In genomic region chr4:3352918-3353594, GRCh38 we compare ENCODE assay signal across 18 cellular contexts.
"Had no signal": no experiment of that assay in that cellular context is flagged by ENCODE, and none has a peak within 500 bp of the region (broad histone marks: within the 10 kb centered on the region; RNA-seq: fewer than 3 reads in every experiment).

No MANE protein-coding gene starts in this region.

- H3K4me3 ChIP-seq: neural progenitor cell, ovary, thyroid gland had no signal

- H3K4me2 ChIP-seq: neural progenitor cell had no signal

- DNase-seq: activated CD4-positive, alpha-beta T cell treated with anti-CD3 and anti-CD28 coated beads, Interleukin-2, amount 50 U/mL, for 4 hours; activated gamma-delta T cell treated with Interleukin-2 at 50 U/mL for 16 hours; activated naive CD8-positive, alpha-beta T cell treated with anti-CD3 and anti-CD28 coated beads for 36 hours; activated T-cell treated with anti-CD3 and anti-CD28 coated beads, Interleukin-2, amount 50 U/mL, for 72 hours; brain microvascular endothelial cell; effector CD8-positive, alpha-beta T cell; stimulated activated CD4-positive, alpha-beta T cell treated with anti-CD3 and anti-CD28 coated beads, Interleukin-12 subunit alpha, Interleukin-12 subunit beta, amount 100 ng/mL, for 4 hours; stimulated activated CD4-positive, alpha-beta T cell treated with anti-CD3 and anti-CD28 coated beads, Interleukin-2, amount 100 ng/mL, for 24 hours; T-cell; T-helper 9 cell; thyroid gland had no signal

- H3K27me3 ChIP-seq: brain microvascular endothelial cell, neural progenitor cell, ovary, thyroid gland had no signal

- H3K27ac Mint-ChIP-seq: activated naive CD8-positive, alpha-beta T cell treated with anti-CD3 and anti-CD28 coated beads for 36 hours; activated T-cell treated with anti-CD3 and anti-CD28 coated beads, Interleukin-2, amount 50 U/mL, for 72 hours; mesothelial cell of epicardium; neural progenitor cell; stimulated activated effector memory CD8-positive, alpha-beta T cell treated with anti-CD3 and anti-CD28 coated beads, Interleukin-12 subunit alpha, Interleukin-12 subunit beta, amount 100 ng/mL, for 72 hours; T-cell had no signal

- H3K9me3 Mint-ChIP-seq: stimulated activated effector memory CD8-positive, alpha-beta T cell treated with anti-CD3 and anti-CD28 coated beads, Interleukin-12 subunit alpha, Interleukin-12 subunit beta, amount 100 ng/mL, for 72 hours had no signal

- H2AFZ ChIP-seq: neural progenitor cell had no signal

- ATAC-seq: activated CD4-positive, CD25-positive, alpha-beta regulatory T cell treated with anti-CD3 and anti-CD28 coated beads, Interleukin-2, amount 50 U/mL, for 24 hours; activated T-cell treated with anti-CD3 and anti-CD28 coated beads, Interleukin-2, amount 50 U/mL, for 72 hours; stimulated activated effector memory CD8-positive, alpha-beta T cell treated with anti-CD3 and anti-CD28 coated beads, Interleukin-12 subunit alpha, Interleukin-12 subunit beta, amount 100 ng/mL, for 72 hours; T-cell had no signal

- H3K4me3 Mint-ChIP-seq: activated naive CD8-positive, alpha-beta T cell treated with anti-CD3 and anti-CD28 coated beads for 36 hours; activated T-cell treated with anti-CD3 and anti-CD28 coated beads, Interleukin-2, amount 50 U/mL, for 72 hours; mesothelial cell of epicardium; neural progenitor cell; stimulated activated effector memory CD8-positive, alpha-beta T cell treated with anti-CD3 and anti-CD28 coated beads, Interleukin-12 subunit alpha, Interleukin-12 subunit beta, amount 100 ng/mL, for 72 hours; T-cell had no signal

- H3K36me3 Mint-ChIP-seq: activated naive CD8-positive, alpha-beta T cell treated with anti-CD3 and anti-CD28 coated beads for 36 hours; stimulated activated effector memory CD8-positive, alpha-beta T cell treated with anti-CD3 and anti-CD28 coated beads, Interleukin-12 subunit alpha, Interleukin-12 subunit beta, amount 100 ng/mL, for 72 hours had no signal

- FAIRE-seq: frontal cortex, urothelium cell line had no signal

- H3K4me1 Mint-ChIP-seq: mesothelial cell of epicardium; stimulated activated effector memory CD8-positive, alpha-beta T cell treated with anti-CD3 and anti-CD28 coated beads, Interleukin-12 subunit alpha, Interleukin-12 subunit beta, amount 100 ng/mL, for 72 hours had no signal

- H3K9me3 ChIP-seq: ovary, thyroid gland had no signal

- H3K36me3 ChIP-seq: brain microvascular endothelial cell, neural progenitor cell, ovary, thyroid gland had no signal

- H3K4me1 ChIP-seq: neural progenitor cell, thyroid gland had no signal

- H3K27ac ChIP-seq: brain microvascular endothelial cell, neural progenitor cell, ovary, thyroid gland had no signal

- H3K27me3 Mint-ChIP-seq: activated naive CD8-positive, alpha-beta T cell treated with anti-CD3 and anti-CD28 coated beads for 36 hours; T-cell had no signal

- H3K9ac ChIP-seq: neural progenitor cell had no signal
